ENCODE assay signal across 13 cellular contexts in genomic region chr10:18582803-18583202, GRCh38.
A peak's percentile ranks its signal among the peaks of the same experiment; 100 is the strongest.
DNase-seq lines count a peak whose midpoint lies in the region; ATAC-seq, FAIRE-seq and TF ChIP-seq lines count a peak whose summit lies in the region.
"Had no signal": no experiment of that assay in that cellular context is flagged by ENCODE, and none has a peak within 500 bp of the region (broad histone marks: within the 10 kb centered on the region; RNA-seq: fewer than 3 reads in every experiment).

No MANE protein-coding gene starts in this region.

- H2AFZ ChIP-seq in hepatocyte, result no peak overlapping the region

- FAIRE-seq in GM12891 (lab: Jason Lieb, UNC) (peak; percentile 23), RCC 7860 (lab: Jason Lieb, UNC) (peak; percentile 91)

- WGBS in hepatocyte (ENCODE audit: low lambda C conversion rate, missing lambda C conversion rate), result 73% methylated on average over 3 of the region's 3 CpGs

- TF ChIP-seq CTCF in fibroblast of villous mesenchyme (IDR thresholded peaks at IDR 0.05; ENCODE audit: insufficient read depth, low read depth, low read length), result no peak
- TF ChIP-seq CTCF in hepatocyte (IDR thresholded peaks at IDR 0.05; ENCODE audit: poor library complexity), result no peak

- no peaks in the 10 kb centered on the region for H3K9me3 ChIP-seq in hepatocyte (ENCODE audit: low read depth)

- ATAC-seq in HG02943 (IDR thresholded peaks at IDR 0.05; ENCODE audit: low read depth, unreplicated experiment), result peak; percentile 58
- ATAC-seq in GM19455 (IDR thresholded peaks at IDR 0.05; ENCODE audit: unreplicated experiment), result no peak
- ATAC-seq: left lobe of liver had no signal

- no peaks in the 10 kb centered on the region for H3K79me2 ChIP-seq in hepatocyte

- no peaks in the 10 kb centered on the region for H3K36me3 ChIP-seq in hepatocyte (replicated peaks; ENCODE audit: insufficient read depth, low read depth)

- no peak overlapping the region for H3K27ac ChIP-seq in hepatocyte

- no peak overlapping the region for H3K4me3 ChIP-seq in fibroblast of villous mesenchyme (ENCODE audit: low read depth, low read length)
- no peak overlapping the region for H3K4me3 ChIP-seq in hepatocyte

- H3K9me2 ChIP-seq in hepatocyte (replicated peaks; ENCODE audit: insufficient read depth), result no peaks in the 10 kb centered on the region

- TF ChIP-seq POLR2A in GM12891 (IDR thresholded peaks at IDR 0.05; ENCODE audit: low read depth, low read length), result no peak

- no peaks in the 10 kb centered on the region for H4K20me1 ChIP-seq in hepatocyte (ENCODE audit: insufficient read depth, poor library complexity, severe bottlenecking)

- no peaks in the 10 kb centered on the region for H3K27me3 ChIP-seq in hepatocyte

- H3K4me2 ChIP-seq in hepatocyte, result no peak overlapping the region

- H3K4me1 ChIP-seq in hepatocyte (ENCODE audit: insufficient read depth), result no peaks in the 10 kb centered on the region

- no peak for DNase-seq in GM12891 (ENCODE audit: insufficient read length, low spot score)
- peak; percentile 85 for DNase-seq in RCC 7860 (ENCODE audit: low spot score)
- DNase-seq in fibroblast of villous mesenchyme (ENCODE audit: low read depth), result peak; percentile 26
- no peak for DNase-seq in central memory CD4-positive, alpha-beta T cell
- DNase-seq in hepatocyte (ENCODE audit: low spot score), result no peak
- no peak for DNase-seq in NCI-H69 (lab: John Stamatoyannopoulos, UW)
- DNase-seq: activated T-cell treated with anti-CD3 and anti-CD28 coated beads, Interleukin-2, amount 50 U/mL, for 48 hours; NCI-H510A treated with DMSO at 0.1 percent for 48 hours; nucleus accumbens; stimulated activated CD4-positive, alpha-beta T cell treated with anti-CD3 and anti-CD28 coated beads, Interleukin-2, amount 100 ng/mL, for 48 hours had no signal

TF ChIP-seq in GM12891, 5 proteins besides CTCF, POLR2A, EP300 and RAD21:
- TF ChIP-seq PAX5 (IDR thresholded peaks at IDR 0.05; ENCODE audit: insufficient read depth, low read length, severe bottlenecking) (no peak), POU2F2 (IDR thresholded peaks at IDR 0.05; ENCODE audit: low read depth, low read length) (no peak), TAF1 (IDR thresholded peaks at IDR 0.05; ENCODE audit: low read depth, low read length) (no peak), SPI1 (IDR thresholded peaks at IDR 0.05; ENCODE audit: low read depth, low read length) (no peak), POLR2AphosphoS5 (IDR thresholded peaks at IDR 0.05; ENCODE audit: low read depth, low read length) (no peak)

Comparison
In these comparisons a context has a peak if more than half of its experiments do, and no peak if none do; other contexts are left out.
1. DNase-seq: peak in RCC 7860 (single experiment) and fibroblast of villous mesenchyme (single experiment); none in GM12891 (single experiment), central memory CD4-positive, alpha-beta T cell (single experiment), hepatocyte (single experiment) and NCI-H69 (single experiment).